ENCODE assay signal across 1 cellular context in the genomic region with DNA sequence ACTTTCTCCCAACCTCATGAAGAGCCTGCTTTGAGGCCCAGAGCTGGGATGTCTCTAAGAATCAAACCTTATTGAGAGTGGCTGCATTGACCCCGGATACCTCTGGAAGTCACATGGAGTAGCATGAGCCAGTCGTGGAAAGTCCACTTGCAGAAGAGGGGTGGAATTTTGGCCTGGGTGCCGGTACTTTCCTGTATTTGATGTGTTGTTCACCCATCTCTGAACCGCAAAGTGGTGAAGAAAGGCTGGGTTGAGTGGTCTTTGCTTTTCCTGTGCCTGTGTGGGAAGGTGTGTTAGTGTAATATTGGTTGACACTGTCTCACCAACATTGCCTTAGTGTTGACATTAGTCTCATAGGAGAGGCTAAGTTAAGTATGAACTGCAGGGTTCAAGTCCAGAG.
TF ChIP-seq lines count a peak whose summit lies in the region.

No MANE protein-coding gene starts in this region.

TF ChIP-seq in IMR-90, 13 proteins besides CTCF, POLR2A, EP300 and RAD21:
- TF ChIP-seq, protein P1, sequence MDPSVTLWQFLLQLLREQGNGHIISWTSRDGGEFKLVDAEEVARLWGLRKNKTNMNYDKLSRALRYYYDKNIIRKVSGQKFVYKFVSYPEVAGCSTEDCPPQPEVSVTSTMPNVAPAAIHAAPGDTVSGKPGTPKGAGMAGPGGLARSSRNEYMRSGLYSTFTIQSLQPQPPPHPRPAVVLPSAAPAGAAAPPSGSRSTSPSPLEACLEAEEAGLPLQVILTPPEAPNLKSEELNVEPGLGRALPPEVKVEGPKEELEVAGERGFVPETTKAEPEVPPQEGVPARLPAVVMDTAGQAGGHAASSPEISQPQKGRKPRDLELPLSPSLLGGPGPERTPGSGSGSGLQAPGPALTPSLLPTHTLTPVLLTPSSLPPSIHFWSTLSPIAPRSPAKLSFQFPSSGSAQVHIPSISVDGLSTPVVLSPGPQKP (IDR thresholded peaks at IDR 0.05; ENCODE audit: borderline replicate concordance, low read depth, low read length): no peak
- no peak for TF ChIP-seq FOS (IDR thresholded peaks at IDR 0.05; ENCODE audit: low read depth, low read length)
- TF ChIP-seq RFX5 (IDR thresholded peaks at IDR 0.05; ENCODE audit: low read depth, low read length): no peak
- no peak for TF ChIP-seq RCOR1 (IDR thresholded peaks at IDR 0.05; ENCODE audit: insufficient replicate concordance, low read length)
- TF ChIP-seq MAFK (IDR thresholded peaks at IDR 0.05; ENCODE audit: low read depth, low read length): no peak
- no peak for TF ChIP-seq BHLHE40 (IDR thresholded peaks at IDR 0.05; ENCODE audit: low read depth, low read length)
- no peak for TF ChIP-seq NFE2L2 (IDR thresholded peaks at IDR 0.05; ENCODE audit: low read depth, low read length)
- no peak for TF ChIP-seq MAZ (IDR thresholded peaks at IDR 0.05; ENCODE audit: borderline replicate concordance, low read depth, low read length)
- TF ChIP-seq MXI1 (IDR thresholded peaks at IDR 0.05; ENCODE audit: borderline replicate concordance, low read depth, low read length): no peak
- TF ChIP-seq CEBPB (IDR thresholded peaks at IDR 0.05; ENCODE audit: low read depth, low read length): no peak
- no peak for TF ChIP-seq SMC3 (IDR thresholded peaks at IDR 0.05; ENCODE audit: low read depth, low read length)
